Comparison of ENCODE assay signal across 13 cellular contexts in genomic region chrX:45485682-45486081, GRCh38.
DNase-seq lines count a peak whose midpoint lies in the region; ATAC-seq and TF ChIP-seq lines count a peak whose summit lies in the region.
"Had no signal": no experiment of that assay in that cellular context is flagged by ENCODE, and none has a peak within 500 bp of the region (broad histone marks: within the 10 kb centered on the region; RNA-seq: fewer than 3 reads in every experiment).

No MANE protein-coding gene starts in this region.

- peaks cover 4% of the 10 kb centered on the region for H3K4me1 ChIP-seq in mammary epithelial cell (ENCODE audit: insufficient read depth, low read length)

- H4K20me1 ChIP-seq in mammary epithelial cell (ENCODE audit: insufficient read depth, low read length), result no peaks in the 10 kb centered on the region

- H3K27ac ChIP-seq in mammary epithelial cell (ENCODE audit: insufficient read depth, low read depth, low read length), result no peak overlapping the region
- H3K27ac ChIP-seq: C4-2B had no signal

- dilution Hi-C loops in mammary epithelial cell (cut with HindIII; ENCODE audit: low sequenced_read_pairs), result loop anchor here (25.0 kb wide), 1 partner anchor 277 kb away; no protein-coding TSS in a partner anchor

- 90% methylated on average over 2 of the region's 2 CpGs for WGBS in mammary epithelial cell (ENCODE audit: low coverage, missing lambda C conversion rate)

- H3K9me3 ChIP-seq in mammary epithelial cell (replicated peaks; ENCODE audit: insufficient read depth, low read length), result no peaks in the 10 kb centered on the region

- H3K36me3 ChIP-seq in mammary epithelial cell (ENCODE audit: insufficient read depth, low read length), result no peaks in the 10 kb centered on the region

- BruUV-seq in mammary epithelial cell (replicated peaks; lab: Mats Ljungman, UMichigan) (no TSS peak), MCF 10A (replicated peaks; lab: Mats Ljungman, UMichigan) (no TSS peak)

- peak; percentile 26 for DNase-seq in mammary epithelial cell
- no peak for DNase-seq in MCF 10A (ENCODE audit: unreplicated experiment)
- peak; percentile 45 for DNase-seq in amniotic epithelial cell (ENCODE audit: low read depth)
- peak; percentile 49 for DNase-seq in fibroblast of villous mesenchyme (ENCODE audit: low read depth)
- no peak for DNase-seq in stimulated activated CD8-positive, alpha-beta memory T cell treated with anti-CD3 and anti-CD28 coated beads, Interleukin-4, amount 100 ng/mL, for 48 hours
- DNase-seq: 8988T, NCI-H1092 treated with DMSO at 0.1 percent for 48 hours, NCI-H187, NCI-H446 treated with DMSO at 0.1 percent for 48 hours had no signal

- no peak overlapping the region for H3K4me3 Mint-ChIP-seq in MCF 10A (ENCODE audit: unreplicated experiment)

- no peak overlapping the region for H3K4me2 ChIP-seq in mammary epithelial cell (ENCODE audit: insufficient read depth, low read depth, low read length)

- in situ Hi-C loops in mammary epithelial cell (cut with MboI; ENCODE audit: low sequenced_read_pairs in 2 of 2), result no loop called here

- POLR2A ChIA-PET in MCF 10A (lab: Yijun Ruan, JAX), result interaction anchor here (0.6 kb wide), 1 partner anchor 351 kb away, joined by 4 read pairs; no protein-coding TSS in a partner anchor

- intact Hi-C loops in mammary epithelial cell (cut with micrococcal nuclease) (no loop called here), MCF 10A (cut with micrococcal nuclease) (no loop called here)

- no peak overlapping the region for H3K9ac ChIP-seq in mammary epithelial cell (ENCODE audit: insufficient read depth, low read length)

- CTCF ChIA-PET in mammary epithelial cell (lab: Charles Lee; ENCODE audit: low non-redundant PET), result no interaction called here
- CTCF ChIA-PET in MCF 10A (lab: Yijun Ruan, JAX), result no interaction called here

- no peaks in the 10 kb centered on the region for H3K4me1 Mint-ChIP-seq in MCF 10A (ENCODE audit: insufficient read depth, unreplicated experiment)

- TF ChIP-seq CTCF in mammary epithelial cell (conservative IDR thresholded peaks at IDR 0.05 in 1 of 2, IDR thresholded peaks at IDR 0.05 in 1 of 2; ENCODE audit: extremely low read depth in 1 of 2, insufficient read depth in 1 of 2, low read depth in 1 of 2, low read length in 2 of 2) (no peak), MCF 10A (IDR thresholded peaks at IDR 0.05; ENCODE audit: unreplicated experiment) (no peak), fibroblast of villous mesenchyme (IDR thresholded peaks at IDR 0.05; ENCODE audit: insufficient read depth, low read depth, low read length) (no peak)

- no peaks in the 10 kb centered on the region for H3K36me3 Mint-ChIP-seq in MCF 10A (ENCODE audit: insufficient read depth, unreplicated experiment)

- H2AFZ ChIP-seq in mammary epithelial cell (ENCODE audit: low read depth, low read length), result no peak overlapping the region

- no peak overlapping the region for H3K27ac Mint-ChIP-seq in MCF 10A (ENCODE audit: low read depth, unreplicated experiment)

- no peaks in the 10 kb centered on the region for H3K79me2 ChIP-seq in mammary epithelial cell (ENCODE audit: insufficient read depth, low read length)

- H3K4me3 ChIP-seq in mammary epithelial cell (replicated peaks in 1 of 3; ENCODE audit: insufficient read depth in 1 of 3, low read depth in 2 of 3, low read length in 3 of 3), result no peak overlapping the region
- H3K4me3 ChIP-seq in fibroblast of villous mesenchyme (ENCODE audit: low read depth, low read length), result no peak overlapping the region

- peaks cover 11% of the 10 kb centered on the region for H3K27me3 Mint-ChIP-seq in MCF 10A (ENCODE audit: insufficient read depth, unreplicated experiment)

- ATAC-seq in GM18511 (IDR thresholded peaks at IDR 0.05; ENCODE audit: unreplicated experiment) (no peak), HG02623 (IDR thresholded peaks at IDR 0.05; ENCODE audit: unreplicated experiment) (no peak), GM19397 (IDR thresholded peaks at IDR 0.05; ENCODE audit: unreplicated experiment) (no peak)

- H3K27me3 ChIP-seq in mammary epithelial cell (ENCODE audit: insufficient read depth, low read length), result no peaks in the 10 kb centered on the region

- H3K9me3 Mint-ChIP-seq in MCF 10A (ENCODE audit: unreplicated experiment), result no peaks in the 10 kb centered on the region

Comparison
In these comparisons a context has a peak if more than half of its experiments do, and no peak if none do; other contexts are left out.
1. DNase-seq: peak in mammary epithelial cell (single experiment), amniotic epithelial cell (single experiment) and fibroblast of villous mesenchyme (single experiment); none in MCF 10A (single experiment) and stimulated activated CD8-positive, alpha-beta memory T cell treated with anti-CD3 and anti-CD28 coated beads, Interleukin-4, amount 100 ng/mL, for 48 hours (single experiment).